Comparison of ENCODE assay signal across 12 cellular contexts in genomic region chr12:3117628-3118027, GRCh38. TPM values are rescaled to one million over a fixed set of nuclear protein-coding genes. Genes with fewer than 3 reads are reported as not detected.
DNase-seq lines count a peak whose midpoint lies in the region; ATAC-seq and TF ChIP-seq lines count a peak whose summit lies in the region.
"Had no signal": no experiment of that assay in that cellular context is flagged by ENCODE, and none has a peak within 500 bp of the region (broad histone marks: within the 10 kb centered on the region; RNA-seq: fewer than 3 reads in every experiment).

No MANE protein-coding gene starts in this region.

- peak overlapping the region; percentile 50; the same call in 1 of the 2 replicates for H4K5ac ChIP-seq in IMR-90 (ENCODE audit: low read depth, low read length)

- H2AK9ac ChIP-seq in IMR-90 (replicated peaks; ENCODE audit: low read depth, low read length, poor library complexity) = peak overlapping the region; percentile 80

- no TSS peak for BruUV-seq in A673 (replicated peaks; lab: Mats Ljungman, UMichigan)
- no TSS peak for BruUV-seq in IMR-90 (replicated peaks; lab: Mats Ljungman, UMichigan)

- H3K4ac ChIP-seq in IMR-90 (ENCODE audit: low read depth, low read length) = peak overlapping the region; percentile 83

- 54% methylated on average over 3 of the region's 3 CpGs; no CpG with 5 or more reads in 1 of the 2 experiments for WGBS in IMR-90 (ENCODE audit: extremely low coverage in 2 of 2, insufficient read length in 1 of 2), 2 experiments
- 76 to 84% methylated on average over 3 of the region's 3 CpGs for WGBS in lung, 2 donors

- H3K27ac ChIP-seq in A673 (ENCODE audit: low read depth, low read length, poor library complexity, severe bottlenecking) (peak overlapping the region; percentile 45), IMR-90 (ENCODE audit: insufficient read depth, low read length) (peak overlapping the region; percentile 77), lung (ENCODE audit: low read depth in 1 of 2, low read length in 1 of 2) (peak overlapping the region; percentile 46 to 71)

- peak overlapping the region; percentile 92 for H2BK5ac ChIP-seq in IMR-90 (ENCODE audit: low read depth, low read length, poor library complexity, severe bottlenecking)

- H3K23ac ChIP-seq in IMR-90 (ENCODE audit: low read depth, low read length) = peak overlapping the region; percentile 58; the same call in 1 of the 2 replicates

- ATAC-seq in IMR-90 (ENCODE audit: low read depth) = peak; percentile 81
- ATAC-seq in lung (ENCODE audit: insufficient read depth, low FRiP score) = no peak
- no peak for ATAC-seq in HG03097 (IDR thresholded peaks at IDR 0.05; ENCODE audit: low FRiP score, unreplicated experiment)
- ATAC-seq: T-cell had no signal

- no peaks in the 10 kb centered on the region for H3K27me3 ChIP-seq in A673 (replicated peaks; ENCODE audit: insufficient read depth, low read depth, low read length, poor library complexity)
- H3K27me3 ChIP-seq in IMR-90 (ENCODE audit: control insufficient read depth, insufficient read depth, low read length) = no peaks in the 10 kb centered on the region
- H3K27me3 ChIP-seq in lung (ENCODE audit: control insufficient read depth, insufficient read depth) = no peaks in the 10 kb centered on the region
- no peaks in the 10 kb centered on the region for H3K27me3 ChIP-seq in HAP-1 (ENCODE audit: low read depth)

- DNase-seq in A673 (ENCODE audit: low spot score) (no peak), IMR-90 (peak; percentile 93), choroid plexus epithelial cell (ENCODE audit: low read depth) (peak; percentile 87), lung (ENCODE audit: low spot score) (no peak), HAP-1 (ENCODE audit: low spot score in 2 of 2) (no peak)
- DNase-seq in activated naive CD4-positive, alpha-beta T cell treated with Interleukin-2 at 50 U/mL for 16 hours = no peak
- no peak for DNase-seq in activated CD4-positive, alpha-beta T cell treated with anti-CD3 and anti-CD28 coated beads for 4 hours
- DNase-seq: activated T-cell treated with anti-CD3 and anti-CD28 coated beads for 4 hours; NCI-H2029; stimulated activated CD4-positive, alpha-beta T cell treated with anti-CD3 and anti-CD28 coated beads, Interleukin-2, amount 100 ng/mL, for 48 hours; T-cell had no signal

- POLR2A ChIA-PET in A673 (lab: Charles Lee; ENCODE audit: low non-redundant PET) (interaction anchor here (0.6 kb wide), 1 partner anchor 122 kb away, joined by 9 read pairs; no protein-coding TSS in a partner anchor), IMR-90 (lab: Charles Lee; ENCODE audit: unreplicated experiment) (no interaction called here)

- H3K18ac ChIP-seq in IMR-90 (ENCODE audit: low read depth, low read length) = peak overlapping the region; percentile 18; the same call in 1 of the 2 replicates

- H3K4me3 ChIP-seq in A673 (ENCODE audit: low read depth, low read length, poor library complexity, severe bottlenecking) (no peak overlapping the region), IMR-90 (ENCODE audit: insufficient read depth, low read depth, low read length) (no peak overlapping the region), choroid plexus epithelial cell (ENCODE audit: low read depth, low read length) (no peak overlapping the region), lung (no peak overlapping the region), HAP-1 (no peak overlapping the region)

- no peak for TF ChIP-seq CTCF in A673 (conservative IDR thresholded peaks at IDR 0.05; ENCODE audit: low read depth, low read length)
- no peak for TF ChIP-seq CTCF in IMR-90 (conservative IDR thresholded peaks at IDR 0.05; ENCODE audit: low read depth, low read length)
- no peak for TF ChIP-seq CTCF in choroid plexus epithelial cell (conservative IDR thresholded peaks at IDR 0.05; ENCODE audit: low read depth, low read length)
- TF ChIP-seq CTCF in lung (IDR thresholded peaks at IDR 0.05; ENCODE audit: control extremely low read depth, extremely low read depth) = no peak

- peak overlapping the region; percentile 69 for H4K91ac ChIP-seq in IMR-90 (ENCODE audit: insufficient read depth, low read depth, low read length)

- peak overlapping the region; percentile 93 for H2BK20ac ChIP-seq in IMR-90 (ENCODE audit: low read depth, low read length)

- peak overlapping the region; percentile 38; the same call in 1 of the 2 replicates for H3K14ac ChIP-seq in IMR-90 (replicated peaks; ENCODE audit: low read depth, low read length)

- in situ Hi-C loops in IMR-90 (cut with MboI; ENCODE audit: low sequenced_read_pairs) (no loop called here), HAP-1 (cut with MboI; ENCODE audit: low sequenced_read_pairs) (no loop called here)

- peaks cover 11% of the 10 kb centered on the region; the same call in 1 of the 2 replicates for H4K20me1 ChIP-seq in IMR-90 (ENCODE audit: insufficient read depth, low read length)

- peak overlapping the region; percentile 92; the same call in 1 of the 3 replicates for H2BK15ac ChIP-seq in IMR-90 (ENCODE audit: low read depth, low read length)

- H3K36me3 ChIP-seq in A673 (ENCODE audit: insufficient read depth, low read length, poor library complexity, severe bottlenecking) = no peaks in the 10 kb centered on the region
- H3K36me3 ChIP-seq in IMR-90 (ENCODE audit: control insufficient read depth, insufficient read depth, low read length) = no peaks in the 10 kb centered on the region
- peaks cover 0 to 3% of the 10 kb centered on the region in 2 donors for H3K36me3 ChIP-seq in lung (ENCODE audit: control insufficient read depth in 2 of 2, insufficient read depth in 2 of 2, low read length in 2 of 2)
- H3K36me3 ChIP-seq in HAP-1 (replicated peaks) = no peaks in the 10 kb centered on the region

- no peaks in the 10 kb centered on the region for H3K9me3 ChIP-seq in A673 (ENCODE audit: low read depth, low read length, poor library complexity, severe bottlenecking)
- H3K9me3 ChIP-seq in IMR-90 (ENCODE audit: control insufficient read depth, insufficient read depth, low read length) = no peaks in the 10 kb centered on the region
- H3K9me3 ChIP-seq in lung (ENCODE audit: control insufficient read depth in 2 of 2, insufficient read depth in 1 of 2, low read length in 1 of 2) = no peaks in the 10 kb centered on the region
- no peaks in the 10 kb centered on the region for H3K9me3 ChIP-seq in HAP-1

- TF ChIP-seq RAD21 in IMR-90 (IDR thresholded peaks at IDR 0.05; ENCODE audit: low read length) = no peak

- peak overlapping the region; percentile 4; the same call in 1 of the 2 replicates for H3K56ac ChIP-seq in IMR-90 (ENCODE audit: extremely low read depth, insufficient read depth, low read length)

- H3K79me1 ChIP-seq in IMR-90 (ENCODE audit: low read depth in 1 of 2, low read length in 2 of 2) = peaks cover 5 to 38% of the 10 kb centered on the region in 2 experiments; a peak in 3 of 4 replicates

- peaks cover 17% of the 10 kb centered on the region for H3K9me1 ChIP-seq in IMR-90 (ENCODE audit: insufficient read depth, low read length)

- H3K9ac ChIP-seq in IMR-90 (ENCODE audit: low read depth, low read length) = 0 out of 2 replicates have a peak overlapping the region, but pooled peaks have one; percentile 9

- intact Hi-C loops in A673 (cut with micrococcal nuclease; ENCODE audit: unreplicated experiment) = no loop called here
- intact Hi-C loops in IMR-90 (cut with micrococcal nuclease) = loop anchor here (5.0 kb wide), 1 partner anchor 40 kb away; the partner anchor contains the start of gene TSPAN9

- CTCF ChIA-PET in A673 (lab: Charles Lee) (no interaction called here), IMR-90 (lab: Yijun Ruan, JAX) (interaction anchor here (1.3 kb wide), 1 partner anchor 44 kb away, joined by 3 read pairs; no protein-coding TSS in a partner anchor)

- H2BK120ac ChIP-seq in IMR-90 (ENCODE audit: low read depth, low read length) = peak overlapping the region; percentile 84

- H4K8ac ChIP-seq in IMR-90 (ENCODE audit: low read depth in 2 of 2, low read length in 2 of 2) = peak overlapping the region in 1 of 2 experiments; percentile 91; a peak in 2 of 4 replicates

- peak overlapping the region; percentile 60 for H3K4me2 ChIP-seq in IMR-90 (ENCODE audit: low read depth, low read length)

- TF ChIP-seq POLR2A in IMR-90 (IDR thresholded peaks at IDR 0.05; ENCODE audit: low read depth, low read length) = no peak

- peaks cover 20% of the 10 kb centered on the region for H3K4me1 ChIP-seq in A673 (ENCODE audit: insufficient read depth, low read length, poor library complexity, severe bottlenecking)
- peaks cover 24% of the 10 kb centered on the region for H3K4me1 ChIP-seq in IMR-90 (ENCODE audit: control insufficient read depth, insufficient read depth, low read length)
- peaks cover 16 to 23% of the 10 kb centered on the region in 2 donors for H3K4me1 ChIP-seq in lung (ENCODE audit: control insufficient read depth in 2 of 2, insufficient read depth in 2 of 2, low read length in 2 of 2)
- no peaks in the 10 kb centered on the region for H3K4me1 ChIP-seq in HAP-1

- H2AFZ ChIP-seq in IMR-90 (replicated peaks; ENCODE audit: low read length, poor library complexity) = peak overlapping the region; percentile 91

- H2AK5ac ChIP-seq in IMR-90 (ENCODE audit: low read depth, low read length) = peak overlapping the region; percentile 96

- dilution Hi-C loops in IMR-90 (cut with HindIII; ENCODE audit: low sequenced_read_pairs, unreplicated experiment) = no loop called here

TF ChIP-seq in IMR-90, 13 proteins besides CTCF, POLR2A, EP300 and RAD21:
- peak; percentile 63; the same call in 1 of the 2 replicates for TF ChIP-seq FOS (IDR thresholded peaks at IDR 0.05; ENCODE audit: low read depth, low read length)
- no peak for TF ChIP-seq NFE2L2 (IDR thresholded peaks at IDR 0.05; ENCODE audit: low read depth, low read length)

RNA-seq across cellular contexts. Expression of gene TSPAN9, which starts 40.4 kb away (rescaled TPM):
- total RNA-seq in A673 (2021) = 35.5 and 41.9 TPM in 2 replicates
- total RNA-seq in IMR-90 (2012; rRNA removed) = 16.1 and 17.7 TPM in 2 replicates
- 29.8 and 39.1 TPM in 2 replicates for polyA plus RNA-seq in IMR-90 (2012; rRNA removed)
- 14.4 and 30.5 TPM in 2 replicates for polyA plus RNA-seq in IMR-90 (2012; cell fraction: cytosol; rRNA removed)
- 29.7 and 33.9 TPM in 2 replicates for polyA plus RNA-seq in IMR-90 (2012; cell fraction: nucleus; rRNA removed; ENCODE audit: low replicate concordance)
- total RNA-seq in lung = 10 to 100 TPM; 40.1 to 72.3 TPM
- 10 to 100 TPM; 23.0 to 27.7 TPM for polyA plus RNA-seq in lung

Comparison
In these comparisons a context has a peak if more than half of its experiments do, and no peak if none do; other contexts are left out.
1. DNase-seq: peak in IMR-90 (single experiment) and choroid plexus epithelial cell (single experiment); none in A673 (single experiment), lung (single experiment), activated naive CD4-positive, alpha-beta T cell treated with Interleukin-2 at 50 U/mL for 16 hours (single experiment), activated CD4-positive, alpha-beta T cell treated with anti-CD3 and anti-CD28 coated beads for 4 hours (0 of 2) and HAP-1 (0 of 2).
2. Peak in every context shown above with its lines, with median percentiles within 50 percentile points of each other: H3K27ac ChIP-seq.